ENCODE assay signal across 1 cellular context in genomic region chr16:70381604-70382342, GRCh38.
A peak's percentile ranks its signal among the peaks of the same experiment; 100 is the strongest.
TF ChIP-seq lines count a peak whose summit lies in the region.

No MANE protein-coding gene starts in this region.

TF ChIP-seq in HepG2, 621 proteins besides CTCF, POLR2A, EP300 and RAD21 (continued from another document):
- TF ChIP-seq, protein P1, sequence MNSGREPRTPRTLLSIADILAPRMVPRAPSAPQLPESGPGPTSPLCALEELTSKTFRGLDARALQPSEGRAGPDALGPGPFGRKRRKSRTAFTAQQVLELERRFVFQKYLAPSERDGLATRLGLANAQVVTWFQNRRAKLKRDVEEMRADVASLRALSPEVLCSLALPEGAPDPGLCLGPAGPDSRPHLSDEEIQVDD (CRISPR knock-in tag; IDR thresholded peaks at IDR 0.05; ENCODE audit: borderline replicate concordance): no peak
- TF ChIP-seq FIP1L1 (IDR thresholded peaks at IDR 0.05; ENCODE audit: borderline replicate concordance, insufficient read depth, low read depth, low read length): no peak
- 0 out of 2 replicates have a peak, but pooled peaks have one; percentile 6 for TF ChIP-seq ZNF562 (CRISPR knock-in tag; IDR thresholded peaks at IDR 0.05; ENCODE audit: borderline replicate concordance)
- no peak for TF ChIP-seq PAWR (CRISPR knock-in tag; IDR thresholded peaks at IDR 0.05; ENCODE audit: borderline replicate concordance)
- peak; percentile 82 for TF ChIP-seq ZNF687 (CRISPR knock-in tag; IDR thresholded peaks at IDR 0.05)
- TF ChIP-seq AGO1 (IDR thresholded peaks at IDR 0.05; ENCODE audit: low read depth, low read length, poor library complexity, severe bottlenecking): no peak
- peak; percentile 43; the same call in 1 of the 2 replicates for TF ChIP-seq HNF4G (IDR thresholded peaks at IDR 0.05; ENCODE audit: borderline replicate concordance, low read depth, low read length)
- TF ChIP-seq HNF4G (CRISPR knock-in tag; IDR thresholded peaks at IDR 0.05; ENCODE audit: borderline replicate concordance, low read depth): no peak; the same call in 1 of the 2 replicates
- 0 out of 2 replicates have a peak, but pooled peaks have one; percentile 11 for TF ChIP-seq ZXDC (CRISPR knock-in tag; IDR thresholded peaks at IDR 0.05)
- no peak for TF ChIP-seq ZSCAN9 (CRISPR knock-in tag; IDR thresholded peaks at IDR 0.05; ENCODE audit: borderline replicate concordance)
TF ChIP-seq in HepG2: peak in this region for 135.
